ENCODE assay signal across 21 cellular contexts in genomic region chr7:74654811-74655210, GRCh38. TPM values are rescaled to one million over a fixed set of nuclear protein-coding genes. Genes with fewer than 3 reads are reported as not detected.
DNase-seq lines count a peak whose midpoint lies in the region; ATAC-seq, FAIRE-seq and TF ChIP-seq lines count a peak whose summit lies in the region.
"Had no signal": no experiment of that assay in that cellular context is flagged by ENCODE, and none has a peak within 500 bp of the region (broad histone marks: within the 10 kb centered on the region; RNA-seq: fewer than 3 reads in every experiment).

No MANE protein-coding gene starts in this region.

- H2AK5ac ChIP-seq in IMR-90 (ENCODE audit: low read depth, low read length) = peak overlapping the region; percentile 37; the same call in 1 of the 2 replicates

- in situ Hi-C loops in IMR-90 (cut with MboI; ENCODE audit: low sequenced_read_pairs) = loop anchor here (5.0 kb wide), 1 partner anchor 48 kb away; no protein-coding TSS in a partner anchor
- in situ Hi-C loops in K562 (cut with MboI) = no loop called here

- H3K4me1 ChIP-seq in IMR-90 (ENCODE audit: control insufficient read depth, insufficient read depth, low read length) = peaks cover 14% of the 10 kb centered on the region
- H3K4me1 ChIP-seq in K562 (replicated peaks in 1 of 2; ENCODE audit: control insufficient read depth in 2 of 2, insufficient read depth in 2 of 2, low read length in 2 of 2) = peaks cover 25 to 43% of the 10 kb centered on the region in 2 experiments
- peaks cover 27% of the 10 kb centered on the region for H3K4me1 ChIP-seq in neural progenitor cell

- CTCF ChIA-PET in activated CD4-positive, alpha-beta memory T cell treated with anti-CD3 and anti-CD28 coated beads, Interleukin-2, amount 10 ng/mL, durations not matched to agents 7 days and 5 days (lab: Charles Lee) = interaction anchor here (0.6 to 0.7 kb wide), 2 partner anchors 14 to 676 kb away, joined by 3 to 4 read pairs; no protein-coding TSS in a partner anchor
- CTCF ChIA-PET in activated CD4-positive, alpha-beta memory T cell treated with anti-CD3 and anti-CD28 coated beads for 36 hours (lab: Charles Lee) = no interaction called here
- CTCF ChIA-PET in IMR-90 (lab: Yijun Ruan, JAX) = no interaction called here
- CTCF ChIA-PET in K562 (lab: Yijun Ruan, JAX; ENCODE audit: low intra/inter-chr PET ratio) = no interaction called here

- peaks cover 3% of the 10 kb centered on the region for H3K36me3 ChIP-seq in IMR-90 (ENCODE audit: control insufficient read depth, insufficient read depth, low read length)
- peaks cover 7% of the 10 kb centered on the region; the same call in 1 of the 3 replicates for H3K36me3 ChIP-seq in K562 (ENCODE audit: control insufficient read depth, insufficient read depth, low read length)
- no peaks in the 10 kb centered on the region for H3K36me3 ChIP-seq in neural progenitor cell
- H3K36me3 ChIP-seq: esophagus muscularis mucosa, stomach had no signal

- WGBS in IMR-90 (ENCODE audit: extremely low coverage in 2 of 2, insufficient read length in 1 of 2), 2 experiments = 86% methylated on average over 4 of the region's 5 CpGs; no CpG with 5 or more reads in 1 of the 2 experiments
- WGBS in K562 (ENCODE audit: insufficient coverage, low coverage, missing lambda C conversion rate) = 64% methylated on average over 5 of the region's 5 CpGs

- H4K91ac ChIP-seq in IMR-90 (ENCODE audit: insufficient read depth, low read depth, low read length) = no peak overlapping the region

- POLR2A ChIA-PET in activated CD4-positive, alpha-beta memory T cell treated with anti-CD3 and anti-CD28 coated beads, Interleukin-2, amount 10 ng/mL, durations not matched to agents 7 days and 5 days (lab: Charles Lee) = no interaction called here
- POLR2A ChIA-PET in activated CD4-positive, alpha-beta memory T cell treated with anti-CD3 and anti-CD28 coated beads for 36 hours (lab: Charles Lee) = no interaction called here
- POLR2A ChIA-PET in IMR-90 (lab: Charles Lee; ENCODE audit: unreplicated experiment) = no interaction called here
- POLR2A ChIA-PET in K562 (lab: Yijun Ruan, JAX) = interaction anchor here (1.2 to 6.3 kb wide), 4 partner anchors 12 to 24 kb away, joined by 3 to 42 read pairs (median 4); no protein-coding TSS in a partner anchor

- H4K5ac ChIP-seq in IMR-90 (ENCODE audit: low read depth, low read length) = no peak overlapping the region

- H3K9me3 ChIP-seq in IMR-90 (ENCODE audit: control insufficient read depth, insufficient read depth, low read length) (no peaks in the 10 kb centered on the region), K562 (replicated peaks; ENCODE audit: control insufficient read depth, insufficient read depth, low read depth, low read length) (no peaks in the 10 kb centered on the region), neural progenitor cell (ENCODE audit: low read depth) (no peaks in the 10 kb centered on the region)
- H3K9me3 ChIP-seq: A549, esophagus muscularis mucosa, stomach had no signal

- no TSS peak for BruUV-seq in IMR-90 (replicated peaks; lab: Mats Ljungman, UMichigan)
- no TSS peak for BruUV-seq in K562 (replicated peaks; lab: Mats Ljungman, UMichigan)

- H3K27me3 Mint-ChIP-seq in activated CD4-positive, alpha-beta memory T cell treated with anti-CD3 and anti-CD28 coated beads, Interleukin-2, amount 10 ng/mL, durations not matched to agents 7 days and 5 days = no peaks in the 10 kb centered on the region
- H3K27me3 Mint-ChIP-seq in activated CD4-positive, alpha-beta memory T cell treated with anti-CD3 and anti-CD28 coated beads for 36 hours = no peaks in the 10 kb centered on the region
- H3K27me3 Mint-ChIP-seq in neural progenitor cell (ENCODE audit: insufficient read depth, low read depth) = peaks cover 7% of the 10 kb centered on the region

- H3K27ac ChIP-seq in IMR-90 (ENCODE audit: insufficient read depth, low read length) (no peak overlapping the region), K562 (ENCODE audit: extremely low read depth, low read depth, low read length) (no peak overlapping the region), neural progenitor cell (no peak overlapping the region)

- H3K9me1 ChIP-seq in IMR-90 (ENCODE audit: insufficient read depth, low read length) (0 out of 2 replicates have a peak, but pooled peaks cover 3% of the 10 kb centered on the region), K562 (ENCODE audit: control insufficient read depth, insufficient read depth, low read length) (no peaks in the 10 kb centered on the region)

- no peak overlapping the region for H2BK5ac ChIP-seq in IMR-90 (ENCODE audit: low read depth, low read length, poor library complexity, severe bottlenecking)

- peak overlapping the region; percentile 32; the same call in 1 of the 3 replicates for H2BK15ac ChIP-seq in IMR-90 (ENCODE audit: low read depth, low read length)

- H2BK20ac ChIP-seq in IMR-90 (ENCODE audit: low read depth, low read length) = no peak overlapping the region

- no peak overlapping the region for H3K56ac ChIP-seq in IMR-90 (ENCODE audit: extremely low read depth, insufficient read depth, low read length)

- peak overlapping the region; percentile 21 for H3K27ac Mint-ChIP-seq in activated CD4-positive, alpha-beta memory T cell treated with anti-CD3 and anti-CD28 coated beads, Interleukin-2, amount 10 ng/mL, durations not matched to agents 7 days and 5 days
- H3K27ac Mint-ChIP-seq in activated CD4-positive, alpha-beta memory T cell treated with anti-CD3 and anti-CD28 coated beads for 36 hours = no peak overlapping the region
- peak overlapping the region; percentile 39 for H3K27ac Mint-ChIP-seq in neural progenitor cell

- FAIRE-seq in K562 (lab: Jason Lieb, UNC) = no peak
- FAIRE-seq: A549, bronchial epithelial cell, HTR-8/SVneo had no signal

- H4K20me1 ChIP-seq in IMR-90 (ENCODE audit: insufficient read depth, low read length) (peaks cover 13% of the 10 kb centered on the region), K562 (replicated peaks; ENCODE audit: control insufficient read depth, insufficient read depth, low read length) (peaks cover 4% of the 10 kb centered on the region; the same call in 1 of the 2 replicates), neural progenitor cell (ENCODE audit: low read depth) (peaks cover under 1% of the 10 kb centered on the region)

- H2AK9ac ChIP-seq in IMR-90 (replicated peaks; ENCODE audit: low read depth, low read length, poor library complexity) = peak overlapping the region; percentile 30

- H3K27me3 ChIP-seq in IMR-90 (ENCODE audit: control insufficient read depth, insufficient read depth, low read length) (no peaks in the 10 kb centered on the region), K562 (ENCODE audit: control insufficient read depth in 2 of 2, insufficient read depth in 2 of 2, low read length in 2 of 2) (no peaks in the 10 kb centered on the region), neural progenitor cell (no peaks in the 10 kb centered on the region)
- H3K27me3 ChIP-seq: esophagus muscularis mucosa, stomach had no signal

- H3K4me1 Mint-ChIP-seq in activated CD4-positive, alpha-beta memory T cell treated with anti-CD3 and anti-CD28 coated beads, Interleukin-2, amount 10 ng/mL, durations not matched to agents 7 days and 5 days = peaks cover 53% of the 10 kb centered on the region
- peaks cover 40% of the 10 kb centered on the region for H3K4me1 Mint-ChIP-seq in activated CD4-positive, alpha-beta memory T cell treated with anti-CD3 and anti-CD28 coated beads for 36 hours (ENCODE audit: low read depth)
- H3K4me1 Mint-ChIP-seq in neural progenitor cell = peaks cover 39% of the 10 kb centered on the region

- H3K9me3 Mint-ChIP-seq in activated CD4-positive, alpha-beta memory T cell treated with anti-CD3 and anti-CD28 coated beads, Interleukin-2, amount 10 ng/mL, durations not matched to agents 7 days and 5 days = no peaks in the 10 kb centered on the region
- H3K9me3 Mint-ChIP-seq in activated CD4-positive, alpha-beta memory T cell treated with anti-CD3 and anti-CD28 coated beads for 36 hours = no peaks in the 10 kb centered on the region
- no peaks in the 10 kb centered on the region for H3K9me3 Mint-ChIP-seq in neural progenitor cell

- H3K4me2 ChIP-seq in IMR-90 (ENCODE audit: low read depth, low read length) (no peak overlapping the region), K562 (ENCODE audit: insufficient read depth, low read length) (no peak overlapping the region), neural progenitor cell (no peak overlapping the region)

- intact Hi-C loops in activated CD4-positive, alpha-beta memory T cell treated with anti-CD3 and anti-CD28 coated beads for 36 hours (cut with micrococcal nuclease) = loop anchor here (5.0 kb wide), 1 partner anchor 403 kb away; the partner anchor contains the start of gene RFC2
- intact Hi-C loops in IMR-90 (cut with micrococcal nuclease) (loop anchor here (5.0 kb wide), 1 partner anchor 38 kb away; no protein-coding TSS in a partner anchor), K562 (cut with micrococcal nuclease) (loop anchor here (10.0 kb wide), 1 partner anchor 200 kb away; the partner anchor contains the start of gene GTF2IRD1)

- dilution Hi-C loops in IMR-90 (cut with HindIII; ENCODE audit: low sequenced_read_pairs, unreplicated experiment) = no loop called here

- no peak overlapping the region for H3K4ac ChIP-seq in IMR-90 (ENCODE audit: low read depth, low read length)

- TF ChIP-seq RAD21 in IMR-90 (IDR thresholded peaks at IDR 0.05; ENCODE audit: low read length) (no peak), K562 (CRISPR knock-in tag; conservative IDR thresholded peaks at IDR 0.05 in 1 of 2, IDR thresholded peaks at IDR 0.05 in 1 of 2) (no peak)

- no peak overlapping the region for H3K14ac ChIP-seq in IMR-90 (replicated peaks; ENCODE audit: low read depth, low read length)

- H3K79me2 ChIP-seq in K562 (ENCODE audit: control insufficient read depth, insufficient read depth, low read length) = peaks cover 28% of the 10 kb centered on the region
- H3K79me2 ChIP-seq in neural progenitor cell (ENCODE audit: low read depth) = peaks cover 18% of the 10 kb centered on the region

- H3K36me3 Mint-ChIP-seq in activated CD4-positive, alpha-beta memory T cell treated with anti-CD3 and anti-CD28 coated beads, Interleukin-2, amount 10 ng/mL, durations not matched to agents 7 days and 5 days (ENCODE audit: low read depth) = peaks cover 6% of the 10 kb centered on the region
- peaks cover 1% of the 10 kb centered on the region for H3K36me3 Mint-ChIP-seq in activated CD4-positive, alpha-beta memory T cell treated with anti-CD3 and anti-CD28 coated beads for 36 hours
- no peaks in the 10 kb centered on the region for H3K36me3 Mint-ChIP-seq in neural progenitor cell

- H4K8ac ChIP-seq in IMR-90 (ENCODE audit: low read depth in 2 of 2, low read length in 2 of 2) = 0 out of 4 replicates have a peak overlapping the region, but pooled peaks have one; percentile 12 to 45

- no peak overlapping the region for H3K4me3 Mint-ChIP-seq in activated CD4-positive, alpha-beta memory T cell treated with anti-CD3 and anti-CD28 coated beads, Interleukin-2, amount 10 ng/mL, durations not matched to agents 7 days and 5 days
- no peak overlapping the region for H3K4me3 Mint-ChIP-seq in activated CD4-positive, alpha-beta memory T cell treated with anti-CD3 and anti-CD28 coated beads for 36 hours
- H3K4me3 Mint-ChIP-seq in neural progenitor cell = peak overlapping the region; percentile 50

- no peak for TF ChIP-seq EP300 in K562 (IDR thresholded peaks at IDR 0.05; ENCODE audit: low read length)

- no peak for DNase-seq in activated CD4-positive, alpha-beta memory T cell treated with anti-CD3 and anti-CD28 coated beads, Interleukin-2, amount 10 ng/mL, durations not matched to agents 7 days and 5 days
- no peak for DNase-seq in activated CD4-positive, alpha-beta memory T cell treated with anti-CD3 and anti-CD28 coated beads for 36 hours
- DNase-seq in IMR-90 = no peak
- no peak for DNase-seq in K562 (ENCODE audit: extremely low read depth in 1 of 4, low spot score in 3 of 4)
- DNase-seq in neural progenitor cell (ENCODE audit: low spot score) = no peak
- DNase-seq: activated CD4-positive, CD25-positive, alpha-beta regulatory T cell; activated CD8-positive, alpha-beta memory T cell treated with anti-CD3 and anti-CD28 coated beads, Interleukin-2, amount 50 U/mL, for 4 hours; head of caudate nucleus; MM.1S; NCI-H1694 treated with DMSO at 0.1 percent for 48 hours; NCI-H226; retina; stomach had no signal

- ATAC-seq in IMR-90 (ENCODE audit: low read depth) = no peak
- ATAC-seq in K562 = no peak
- no peak for ATAC-seq in HG03196 (IDR thresholded peaks at IDR 0.05; ENCODE audit: unreplicated experiment)
- ATAC-seq in GM18861 (IDR thresholded peaks at IDR 0.05; ENCODE audit: unreplicated experiment) = no peak
- ATAC-seq in GM18868 (IDR thresholded peaks at IDR 0.05; ENCODE audit: unreplicated experiment) = no peak
- ATAC-seq: A549 had no signal

- H3K4me3 ChIP-seq in IMR-90 (ENCODE audit: insufficient read depth, low read depth, low read length) (no peak overlapping the region), K562 (no peak overlapping the region), neural progenitor cell (no peak overlapping the region)
- H3K4me3 ChIP-seq: A549, esophagus muscularis mucosa, lung had no signal

- no peak for TF ChIP-seq POLR2A in IMR-90 (IDR thresholded peaks at IDR 0.05; ENCODE audit: low read depth, low read length)
- TF ChIP-seq POLR2A in K562 (conservative IDR thresholded peaks at IDR 0.05) = no peak

- H3K23ac ChIP-seq in IMR-90 (ENCODE audit: low read depth, low read length) = no peak overlapping the region

- H3K9ac ChIP-seq in IMR-90 (ENCODE audit: low read depth, low read length) (no peak overlapping the region), K562 (ENCODE audit: insufficient read depth in 1 of 2, low read depth in 2 of 2, low read length in 2 of 2) (no peak overlapping the region; a peak in 1 of 4 replicates), neural progenitor cell (no peak overlapping the region)

- H3F3A ChIP-seq in neural progenitor cell (ENCODE audit: low read depth) = peaks cover 49% of the 10 kb centered on the region

- peaks cover 3 to 12% of the 10 kb centered on the region in 2 experiments; a peak in 2 of 4 replicates for H3K79me1 ChIP-seq in IMR-90 (ENCODE audit: low read depth in 1 of 2, low read length in 2 of 2)

- H2BK120ac ChIP-seq in IMR-90 (ENCODE audit: low read depth, low read length) = no peak overlapping the region

- H2AFZ ChIP-seq in IMR-90 (replicated peaks; ENCODE audit: low read length, poor library complexity) (no peak overlapping the region), K562 (ENCODE audit: low read depth, low read length) (peak overlapping the region; percentile 80; the same call in 1 of the 2 replicates), neural progenitor cell (replicated peaks) (peak overlapping the region; percentile 61)

- no peak overlapping the region for H3K18ac ChIP-seq in IMR-90 (ENCODE audit: low read depth, low read length)

- TF ChIP-seq CTCF in IMR-90 (conservative IDR thresholded peaks at IDR 0.05; ENCODE audit: low read depth, low read length) (no peak), K562 (IDR thresholded peaks at IDR 0.05 in 2 of 3, conservative IDR thresholded peaks at IDR 0.05 in 1 of 3; ENCODE audit: insufficient read depth in 2 of 3, low read depth in 1 of 3, low read length in 3 of 3) (no peak), neural progenitor cell (IDR thresholded peaks at IDR 0.05) (no peak)

RNA-seq across cellular contexts. Expression of gene GTF2I, which starts 2.7 kb away (rescaled TPM):
- total RNA-seq in activated CD4-positive, alpha-beta memory T cell treated with anti-CD3 and anti-CD28 coated beads, Interleukin-2, amount 10 ng/mL, durations not matched to agents 7 days and 5 days = 100 to 1,000 TPM; 143 to 145 TPM
- total RNA-seq in activated CD4-positive, alpha-beta memory T cell treated with anti-CD3 and anti-CD28 coated beads for 36 hours = 100 to 1,000 TPM; 113 to 116 TPM
- 46.4 and 66.7 TPM in 2 replicates for total RNA-seq in IMR-90 (2012; rRNA removed)
- 78.3 and 88.8 TPM in 2 replicates for polyA plus RNA-seq in IMR-90 (2012; rRNA removed)
- polyA plus RNA-seq in IMR-90 (2012; cell fraction: cytosol; rRNA removed) = 18.4 and 23.4 TPM in 2 replicates
- polyA plus RNA-seq in IMR-90 (2012; cell fraction: nucleus; rRNA removed; ENCODE audit: low replicate concordance) = 131 and 548 TPM in 2 replicates
- 354 and 727 TPM in 2 replicates for total RNA-seq in K562 (2011; cell fraction: chromatin; rRNA removed; ENCODE audit: low replicate concordance)
- 159 and 162 TPM in 2 replicates for total RNA-seq in K562 (2011; cell fraction: nucleolus; rRNA removed)
- 250 and 342 TPM in 2 replicates for total RNA-seq in K562 (2011; cell fraction: nucleoplasm; rRNA removed)
- total RNA-seq in K562 (2014; rRNA removed) = 90.0 and 141 TPM in 2 replicates
- 112 and 113 TPM in 2 replicates for total RNA-seq in K562 (2014; rRNA removed; fragmentation: Illumina TruSeq; extraction: Trizol)
- total RNA-seq in K562 (2015; rRNA removed; fragmentation: Illumina TruSeq; extraction: Trizol) = 96.8 and 103 TPM in 2 replicates
- 161 and 162 TPM in 2 replicates for total RNA-seq in K562 (2021)
- polyA plus RNA-seq in K562 (2011; rRNA removed) = 65.7 and 70.5 TPM in 2 replicates
- polyA plus RNA-seq in K562 (2011; cell fraction: cytosol; rRNA removed) = 23.9 and 71.9 TPM in 2 replicates
- polyA plus RNA-seq in K562 (2011; cell fraction: nucleus; rRNA removed) = 147 and 175 TPM in 2 replicates
- 83.7 and 98.2 TPM in 2 replicates for polyA plus RNA-seq in K562 (2012)
- polyA plus RNA-seq in K562 (2014; fragmentation: Illumina TruSeq; extraction: Trizol) = 112 and 138 TPM in 2 replicates
- 10 to 100 TPM in 1 of 2 experiments, 1 to 10 TPM in 1; 8.4 to 12.6 TPM for polyA plus RNA-seq in K562 (2014; fragmentation: Nextera tagmentation; extraction: Ambion mirVana)
- 79.2 and 80.5 TPM in 2 replicates for polyA plus RNA-seq in K562 (2014; rRNA removed)
- polyA minus RNA-seq in K562 (2011; rRNA and poly(A)+ RNA removed) = 52.0 and 61.9 TPM in 2 replicates
- polyA minus RNA-seq in K562 (2011; cell fraction: cytosol; rRNA and poly(A)+ RNA removed) = 42.7 and 48.1 TPM in 2 replicates
- 73.9 and 81.9 TPM in 2 replicates for polyA minus RNA-seq in K562 (2011; cell fraction: nucleus; rRNA and poly(A)+ RNA removed)
- total RNA-seq in neural progenitor cell (ENCODE audit: low replicate concordance) = 256 and 310 TPM in 2 replicates
